ENCODE assay signal across 12 cellular contexts in genomic region chr17:78125138-78125913, GRCh38. TPM values are rescaled to one million over a fixed set of nuclear protein-coding genes. Genes with fewer than 3 reads are reported as not detected.
DNase-seq lines count a peak whose midpoint lies in the region; ATAC-seq and TF ChIP-seq lines count a peak whose summit lies in the region.
"Had no signal": no experiment of that assay in that cellular context is flagged by ENCODE, and none has a peak within 500 bp of the region (broad histone marks: within the 10 kb centered on the region; RNA-seq: fewer than 3 reads in every experiment).

No MANE protein-coding gene starts in this region.

- peaks cover 65% of the 10 kb centered on the region for H3K4me1 Mint-ChIP-seq in activated CD4-positive, alpha-beta T cell treated with anti-CD3 and anti-CD28 coated beads, Interleukin-2, amount 10 ng/mL, durations not matched to agents 24 days and 14 days

- H3K27ac Mint-ChIP-seq in activated CD4-positive, alpha-beta T cell treated with anti-CD3 and anti-CD28 coated beads, Interleukin-2, amount 10 ng/mL, durations not matched to agents 24 days and 14 days = peak overlapping the region; percentile 58

- H3K27ac ChIP-seq in VCaP (peak overlapping the region; percentile 93; the same call in 1 of the 2 replicates), heart left ventricle (peak overlapping the region; percentile 76 to 98 (median 94)), stomach (peak overlapping the region in 4 of 5 donors; percentile 46 to 91 (median 80))

- intact Hi-C loops in activated CD4-positive, alpha-beta T cell treated with anti-CD3 and anti-CD28 coated beads, Interleukin-2, amount 10 ng/mL, durations not matched to agents 24 days and 14 days (cut with micrococcal nuclease) = loop anchor here (5.0 kb wide), 1 partner anchor 232 kb away; no protein-coding TSS in a partner anchor
- intact Hi-C loops in heart left ventricle (cut with DNase I) (loop anchor here in 8 of 10 donors (5.0 kb wide), 3 partner anchors 47 to 127 kb away; no protein-coding TSS in a partner anchor), stomach (cut with DNase I; ENCODE audit: low total_unique reads) (no loop called here)

- TF ChIP-seq EP300 in stomach (IDR thresholded peaks at IDR 0.05) = no peak

- no peaks in the 10 kb centered on the region for H3K27me3 Mint-ChIP-seq in activated CD4-positive, alpha-beta T cell treated with anti-CD3 and anti-CD28 coated beads, Interleukin-2, amount 10 ng/mL, durations not matched to agents 24 days and 14 days

- 49 to 63% (median 53%) methylated on average over 10 to 39 of the region's 39 CpGs for WGBS in heart left ventricle, 4 donors
- WGBS in stomach, 5 donors = 69 to 90% (median 80%) methylated on average over 17 to 39 of the region's 39 CpGs

- peaks cover 14 to 74% (median 57%) of the 10 kb centered on the region in 12 donors for H3K4me1 ChIP-seq in heart left ventricle
- peaks cover 43 to 76% (median 58%) of the 10 kb centered on the region in 4 donors for H3K4me1 ChIP-seq in stomach

- ATAC-seq in heart left ventricle (no peak), omental fat pad (ENCODE audit: low FRiP score) (no peak)
- ATAC-seq: left lobe of liver, Panc1 had no signal

- TF ChIP-seq POLR2A in heart left ventricle (IDR thresholded peaks at IDR 0.05) = no peak
- no peak for TF ChIP-seq POLR2A in stomach (IDR thresholded peaks at IDR 0.05)

- DNase-seq in activated CD4-positive, alpha-beta T cell treated with anti-CD3 and anti-CD28 coated beads, Interleukin-2, amount 10 ng/mL, durations not matched to agents 24 days and 14 days = peak; percentile 80
- DNase-seq in activated CD4-positive, alpha-beta T cell treated with anti-CD3 and anti-CD28 coated beads for 4 hours = no peak
- DNase-seq in heart left ventricle (peak in 1 of 5 donors; percentile 23), stomach (no peak), omental fat pad (ENCODE audit: low spot score) (no peak), HK-2 (ENCODE audit: unreplicated experiment) (no peak), DMS153 (lab: John Stamatoyannopoulos, UW) (no peak)
- DNase-seq: MM.1S had no signal

- peak overlapping the region; percentile 91 for H3K4me3 Mint-ChIP-seq in activated CD4-positive, alpha-beta T cell treated with anti-CD3 and anti-CD28 coated beads, Interleukin-2, amount 10 ng/mL, durations not matched to agents 24 days and 14 days

- H3K4me3 ChIP-seq in heart left ventricle = peak overlapping the region in 9 of 12 donors; percentile 10 to 87 (median 34)
- H3K4me3 ChIP-seq in stomach = peak overlapping the region in 1 of 4 donors; percentile 88

- H3K9me3 ChIP-seq in heart left ventricle (no peaks in the 10 kb centered on the region), stomach (no peaks in the 10 kb centered on the region)

- TF ChIP-seq CTCF in VCaP (conservative IDR thresholded peaks at IDR 0.05) (no peak), heart left ventricle (IDR thresholded peaks at IDR 0.05) (no peak), stomach (IDR thresholded peaks at IDR 0.05) (no peak), omental fat pad (IDR thresholded peaks at IDR 0.05) (no peak)

- H3K36me3 Mint-ChIP-seq in activated CD4-positive, alpha-beta T cell treated with anti-CD3 and anti-CD28 coated beads, Interleukin-2, amount 10 ng/mL, durations not matched to agents 24 days and 14 days (ENCODE audit: low read depth) = peaks cover 56% of the 10 kb centered on the region

- H3K36me3 ChIP-seq in heart left ventricle (peaks cover 0 to 63% (median 36%) of the 10 kb centered on the region in 9 donors), stomach (peaks cover 4 to 59% (median 41%) of the 10 kb centered on the region in 4 donors)

- no peaks in the 10 kb centered on the region for H3K9me3 Mint-ChIP-seq in activated CD4-positive, alpha-beta T cell treated with anti-CD3 and anti-CD28 coated beads, Interleukin-2, amount 10 ng/mL, durations not matched to agents 24 days and 14 days

- H3K27me3 ChIP-seq in heart left ventricle (no peaks in the 10 kb centered on the region), stomach (peaks cover 0 to 25% (median 0%) of the 10 kb centered on the region in 3 donors)

RNA-seq across cellular contexts. Expression of gene TMC6, which starts 3.2 kb away (rescaled TPM):
- total RNA-seq in activated CD4-positive, alpha-beta T cell treated with anti-CD3 and anti-CD28 coated beads, Interleukin-2, amount 10 ng/mL, durations not matched to agents 24 days and 14 days = 250 and 251 TPM in 2 replicates
- total RNA-seq in heart left ventricle (100 to 1,000 TPM in 1 of 9 donors, 10 to 100 TPM in 8; 41.5 to 139 (median 71.4) TPM), stomach (100 to 1,000 TPM in 1 of 5 donors, 10 to 100 TPM in 4; 29.9 to 223 (median 46.1) TPM), omental fat pad (10 to 100 TPM; 21.8 to 72.8 (median 51.3) TPM)
- polyA plus RNA-seq in heart left ventricle (10 to 100 TPM; 31.2 to 50.1 TPM), stomach (10 to 100 TPM in 2 of 3 donors, 1 to 10 TPM in 1; 9.2 to 43.5 (median 17.9) TPM)

RNA-seq across cellular contexts. Expression of gene TMC8, which starts 5.2 kb away (rescaled TPM):
- total RNA-seq in activated CD4-positive, alpha-beta T cell treated with anti-CD3 and anti-CD28 coated beads, Interleukin-2, amount 10 ng/mL, durations not matched to agents 24 days and 14 days = 231 and 234 TPM in 2 replicates
- 10 to 100 TPM in 1 of 9 donors, 1 to 10 TPM in 5, under 1 TPM in 3; 0.81 to 21.6 (median 1.1) TPM for total RNA-seq in heart left ventricle
- polyA plus RNA-seq in heart left ventricle = 1 to 10 TPM; 1.2 to 1.8 TPM
- total RNA-seq in stomach = 10 to 100 TPM in 2 of 5 donors, 1 to 10 TPM in 3; 4.1 to 19.8 (median 7.8) TPM
- polyA plus RNA-seq in stomach = 1 to 10 TPM; 1.6 to 3.3 (median 2.4) TPM
- 10 to 100 TPM in 1 of 4 donors, 1 to 10 TPM in 3; 3.2 to 12.5 (median 6.5) TPM for total RNA-seq in omental fat pad

RNA-seq across cellular contexts. Expression of gene C17orf99, which starts 20.9 kb away (rescaled TPM):
- not detected in 2 replicates for total RNA-seq in activated CD4-positive, alpha-beta T cell treated with anti-CD3 and anti-CD28 coated beads, Interleukin-2, amount 10 ng/mL, durations not matched to agents 24 days and 14 days
- total RNA-seq in heart left ventricle = not detected
- not detected for polyA plus RNA-seq in heart left ventricle
- not detected for total RNA-seq in stomach
- under 1 TPM in 1 of 3 donors, not detected in 2; 0.08 TPM for polyA plus RNA-seq in stomach
- total RNA-seq in omental fat pad = not detected
- total RNA-seq: epithelial cell of proximal tubule, left lobe of liver had no signal

RNA-seq across cellular contexts. Expression of gene SYNGR2, which starts 43.1 kb away (rescaled TPM):
- total RNA-seq in activated CD4-positive, alpha-beta T cell treated with anti-CD3 and anti-CD28 coated beads, Interleukin-2, amount 10 ng/mL, durations not matched to agents 24 days and 14 days = 123 and 125 TPM in 2 replicates
- total RNA-seq in heart left ventricle (100 to 1,000 TPM in 7 of 9 donors, 10 to 100 TPM in 2; 99.5 to 268 (median 135) TPM), stomach (100 to 1,000 TPM in 1 of 5 donors, 10 to 100 TPM in 4; 28.6 to 219 (median 44.9) TPM), omental fat pad (10 to 100 TPM; 24.3 to 80.6 (median 52.4) TPM)
- polyA plus RNA-seq in heart left ventricle (100 to 1,000 TPM; 104 to 174 TPM), stomach (100 to 1,000 TPM in 1 of 3 donors, 10 to 100 TPM in 2; 36.0 to 151 (median 71.7) TPM)

Comparison
In these comparisons a context has a peak if more than half of its experiments do, and no peak if none do; other contexts are left out.
1. RNA of gene TMC8, which starts 5.2 kb away (total RNA-seq): 231 to 234 TPM in activated CD4-positive, alpha-beta T cell treated with anti-CD3 and anti-CD28 coated beads, Interleukin-2, amount 10 ng/mL, durations not matched to agents 24 days and 14 days; 4.1 to 19.8 TPM in stomach, 3.2 to 12.5 TPM in omental fat pad and 0.81 to 21.6 TPM in heart left ventricle; every median in the first group is over 10 times any median in the second.
2. Peak in every context shown above with its lines, with median percentiles within 50 percentile points of each other: H3K27ac ChIP-seq.